19 cellular contexts compared by ENCODE assay signal in the genomic region with DNA sequence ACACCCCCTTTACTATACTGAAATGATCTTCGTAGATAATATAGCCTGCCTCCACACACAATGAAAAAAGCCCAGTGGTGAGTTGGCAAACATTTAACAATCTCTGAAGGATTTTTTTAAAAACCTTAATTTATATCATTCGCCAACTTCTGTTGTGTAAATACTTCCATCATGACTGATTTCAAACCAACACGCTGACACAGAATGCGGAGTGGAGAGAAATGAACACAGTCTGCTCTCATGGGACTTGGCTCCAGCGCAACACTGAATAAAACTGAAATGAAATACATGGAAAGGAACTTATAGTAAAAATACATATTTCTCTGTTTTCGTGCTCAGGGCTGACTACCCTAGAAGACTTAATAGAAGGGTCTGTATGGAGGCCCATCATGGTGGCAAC.
A peak's percentile ranks its signal among the peaks of the same experiment; 100 is the strongest.
DNase-seq lines count a peak whose midpoint lies in the region; ATAC-seq and TF ChIP-seq lines count a peak whose summit lies in the region.
"Had no signal": no experiment of that assay in that cellular context is flagged by ENCODE, and none has a peak within 500 bp of the region (broad histone marks: within the 10 kb centered on the region; RNA-seq: fewer than 3 reads in every experiment).

No MANE protein-coding gene starts in this region.

- H3K36me3 ChIP-seq in ACC112 (ENCODE audit: insufficient read depth, low read length) (no peaks in the 10 kb centered on the region), adipocyte (ENCODE audit: control insufficient read depth, insufficient read depth, low read length, severe bottlenecking) (no peaks in the 10 kb centered on the region)
- H3K36me3 ChIP-seq: MG63 had no signal

- no peak for TF ChIP-seq CTCF in fibroblast of pulmonary artery (IDR thresholded peaks at IDR 0.05; ENCODE audit: low read length, missing control alignments)

- peak overlapping the region; percentile 72 for H3K9ac ChIP-seq in adipocyte (ENCODE audit: low read length)
- H3K9ac ChIP-seq: KMS-11 had no signal

- H3K79me2 ChIP-seq in ACC112 (ENCODE audit: control insufficient read depth, insufficient read depth, low read length, unreplicated experiment): no peaks in the 10 kb centered on the region

- H3K4me3 ChIP-seq in ACC112 (ENCODE audit: low read depth, low read length): no peak overlapping the region
- H3K4me3 ChIP-seq in adipocyte (ENCODE audit: low read length): peak overlapping the region; percentile 53
- H3K4me3 ChIP-seq in fibroblast of pulmonary artery (replicated peaks; ENCODE audit: low read depth, low read length): no peak overlapping the region
- no peak overlapping the region for H3K4me3 ChIP-seq in skeletal muscle cell (ENCODE audit: low read depth, low read length)
- H3K4me3 ChIP-seq: GM12878, MG63 had no signal

- ATAC-seq in HG02938 (IDR thresholded peaks at IDR 0.05; ENCODE audit: unreplicated experiment): no peak
- no peak for ATAC-seq in HG03045 (IDR thresholded peaks at IDR 0.05; ENCODE audit: unreplicated experiment)
- ATAC-seq: GM12878 had no signal

- H3K9me3 ChIP-seq in adipocyte (ENCODE audit: control insufficient read depth, low read length): no peaks in the 10 kb centered on the region
- H3K9me3 ChIP-seq: MG63 had no signal

- peak overlapping the region; percentile 89 for H3K27ac ChIP-seq in ACC112 (ENCODE audit: low read depth, low read length)
- H3K27ac ChIP-seq: KMS-11 had no signal

- H3K4me1 ChIP-seq in ACC112 (ENCODE audit: control insufficient read depth, insufficient read depth, low read length, unreplicated experiment) (peaks cover 47% of the 10 kb centered on the region), adipocyte (ENCODE audit: control insufficient read depth, insufficient read depth, low read length) (peaks cover 60% of the 10 kb centered on the region)

- H2AFZ ChIP-seq in ACC112 (ENCODE audit: low read length, unreplicated experiment): no peak overlapping the region

- peak; percentile 33 for DNase-seq in adipocyte (ENCODE audit: low read depth)
- DNase-seq in fibroblast of pulmonary artery (ENCODE audit: low read depth): peak; percentile 14
- DNase-seq in skeletal muscle cell (ENCODE audit: low read depth): peak; percentile 53
- DNase-seq in NCI-H82 treated with DMSO at 0.1 percent for 48 hours (lab: John Stamatoyannopoulos, UW; ENCODE audit: unreplicated experiment): no peak
- no peak for DNase-seq in glomerular visceral epithelial cell (ENCODE audit: extremely low spot score)
- DNase-seq: 8988T; Calu3; CD4-positive, CD25-positive, alpha-beta regulatory T cell; HCEC 1CT; MG63; NCI-H1092 treated with DMSO at 0.1 percent for 48 hours; NCI-H1694 treated with DMSO at 0.1 percent for 48 hours; NCI-H82; SHP77 treated with DMSO at 0.1 percent for 48 hours had no signal

- no peaks in the 10 kb centered on the region for H3K27me3 ChIP-seq in ACC112 (ENCODE audit: insufficient read depth, low read length)
- no peaks in the 10 kb centered on the region for H3K27me3 ChIP-seq in adipocyte (replicated peaks; ENCODE audit: control insufficient read depth, insufficient read depth, low read length)
- H3K27me3 ChIP-seq: MG63 had no signal

Comparison
In these comparisons a context has a peak if more than half of its experiments do, and no peak if none do; other contexts are left out.
1. DNase-seq: peak in adipocyte (single experiment), fibroblast of pulmonary artery (single experiment) and skeletal muscle cell (single experiment); none in NCI-H82 treated with DMSO at 0.1 percent for 48 hours (single experiment) and glomerular visceral epithelial cell (single experiment).